1 cellular context compared by ENCODE assay signal in the genomic region with DNA sequence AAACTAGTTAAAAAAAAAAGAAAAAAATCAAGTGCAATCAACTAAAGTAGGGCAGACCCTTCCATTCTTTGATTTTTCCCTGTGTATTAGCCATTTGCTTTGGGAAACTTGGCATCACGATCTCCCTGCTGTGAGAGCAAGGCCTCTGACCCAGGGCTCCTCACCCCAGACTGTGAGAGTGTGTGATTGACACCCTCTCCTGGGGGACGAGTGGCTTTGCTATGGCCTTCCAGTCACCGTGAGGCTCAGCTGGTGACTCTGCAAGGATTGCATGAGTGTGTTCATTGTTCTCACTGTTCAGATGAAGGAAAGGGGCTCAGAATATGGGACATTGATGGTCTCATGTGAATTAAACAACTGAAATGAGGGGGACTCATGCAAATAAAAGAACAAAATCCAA.
TF ChIP-seq lines count a peak whose summit lies in the region.

No MANE protein-coding gene starts in this region.

TF ChIP-seq in GM12878, 131 proteins besides CTCF, POLR2A, EP300 and RAD21 (continued from another document):
- no peak for TF ChIP-seq MYC (IDR thresholded peaks at IDR 0.05; ENCODE audit: insufficient read depth, insufficient read length, insufficient replicate concordance, low read length, severe bottlenecking)
- TF ChIP-seq ZBED1 (IDR thresholded peaks at IDR 0.05; ENCODE audit: borderline replicate concordance) = no peak
- TF ChIP-seq, protein P1, sequence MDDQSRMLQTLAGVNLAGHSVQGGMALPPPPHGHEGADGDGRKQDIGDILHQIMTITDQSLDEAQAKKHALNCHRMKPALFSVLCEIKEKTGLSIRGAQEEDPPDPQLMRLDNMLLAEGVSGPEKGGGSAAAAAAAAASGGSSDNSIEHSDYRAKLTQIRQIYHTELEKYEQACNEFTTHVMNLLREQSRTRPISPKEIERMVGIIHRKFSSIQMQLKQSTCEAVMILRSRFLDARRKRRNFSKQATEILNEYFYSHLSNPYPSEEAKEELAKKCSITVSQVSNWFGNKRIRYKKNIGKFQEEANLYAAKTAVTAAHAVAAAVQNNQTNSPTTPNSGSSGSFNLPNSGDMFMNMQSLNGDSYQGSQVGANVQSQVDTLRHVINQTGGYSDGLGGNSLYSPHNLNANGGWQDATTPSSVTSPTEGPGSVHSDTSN (IDR thresholded peaks at IDR 0.05; ENCODE audit: insufficient replicate concordance, low read depth, low read length) = peak; percentile 66
